ENCODE assay signal across 34 cellular contexts in the genomic region with DNA sequence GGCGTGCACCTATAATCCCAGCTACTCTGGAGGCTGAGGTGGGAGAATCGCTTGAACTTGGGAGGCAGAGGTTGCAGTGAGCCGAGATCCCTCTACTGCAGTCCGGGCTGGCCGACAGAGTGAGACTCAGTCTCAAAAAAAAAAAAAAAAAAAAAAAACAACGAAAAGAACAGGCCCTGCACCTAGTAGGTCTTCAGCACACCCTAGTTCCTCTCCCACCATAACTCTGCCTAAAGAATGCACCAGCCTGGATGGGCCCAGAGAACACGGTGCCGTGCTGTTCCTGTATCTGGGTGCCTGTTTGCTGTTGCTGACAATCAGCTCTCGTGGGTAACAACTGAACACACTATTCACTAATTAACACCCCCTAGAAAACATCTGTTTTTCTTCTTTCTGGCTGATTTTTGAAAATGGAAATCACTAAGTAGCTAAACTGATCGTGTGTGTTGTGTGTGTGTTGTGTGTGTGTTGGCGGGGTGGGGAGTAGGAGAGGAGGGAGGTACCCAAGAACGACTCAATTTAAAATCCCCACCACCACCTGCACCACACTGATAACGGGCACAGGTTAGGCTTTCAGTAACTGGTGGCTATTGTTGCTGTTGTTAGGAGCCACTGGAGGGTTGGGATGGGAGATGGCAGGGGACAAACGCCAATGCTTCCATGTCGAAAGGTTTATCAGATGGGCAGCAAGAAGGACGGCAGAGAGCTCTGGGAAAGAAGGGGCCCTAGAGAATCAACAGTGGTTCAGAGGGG.
"Had no signal": no experiment of that assay in that cellular context is flagged by ENCODE, and none has a peak within 500 bp of the region (broad histone marks: within the 10 kb centered on the region; RNA-seq: fewer than 3 reads in every experiment).

No MANE protein-coding gene starts in this region.

- H3K27ac ChIP-seq: ascending aorta, breast epithelium, cardiac muscle cell, coronary artery, dorsolateral prefrontal cortex had no signal

- H3K27ac Mint-ChIP-seq: activated CD4-positive, alpha-beta memory T cell treated with anti-CD3 and anti-CD28 coated beads for 36 hours; activated CD4-positive, alpha-beta T cell treated with anti-CD3 and anti-CD28 coated beads for 36 hours; activated CD4-positive, alpha-beta T cell treated with anti-CD3 and anti-CD28 coated beads, Interleukin-2, amount 10 ng/mL, durations not matched to agents 24 days and 14 days; activated CD8-positive, alpha-beta memory T cell treated with anti-CD3 and anti-CD28 coated beads, Interleukin-2, amount 10 ng/mL, durations not matched to agents 7 days and 5 days; activated CD8-positive, alpha-beta T cell treated with anti-CD3 and anti-CD28 coated beads, Interleukin-2, amount 10 ng/mL, durations not matched to agents 7 days and 5 days; activated naive CD4-positive, alpha-beta T cell treated with anti-CD3 and anti-CD28 coated beads for 36 hours; activated naive CD8-positive, alpha-beta T cell treated with anti-CD3 and anti-CD28 coated beads for 36 hours; activated T-helper 1 cell treated with anti-CD3 and anti-CD28 coated beads, Interleukin-12 subunit alpha, Interleukin-12 subunit beta, Interleukin-2, Interleukin-4 antibody, amounts not matched to agents 30 ng/mL and 10 ng/mL and 1 ng/mL, durations not matched to agents 14 hours and 24 hours and 36 hours; activated T-helper 2 cell treated with anti-CD3 and anti-CD28 coated beads, Interferon-gamma antibody, Interleukin-2, Interleukin-4, amounts not matched to agents 10 μg/mL and 5 μg/mL and 100 μg/mL, durations not matched to agents 14 hours and 24 hours and 36 hours; dendritic cell treated with granulocyte-macrophage colony-stimulating factor and Interleukin-4, amounts not matched to agents 40 ng/mL and 50 ng/mL, for 4 days; endodermal cell; T-helper 17 cell; T-helper 2 cell treated with Interferon-gamma antibody and Interleukin-4, amounts not matched to agents 5 μg/mL and 100 μg/mL, for 36 hours had no signal

- ATAC-seq: activated CD4-positive, alpha-beta T cell treated with anti-CD3 and anti-CD28 coated beads for 36 hours; activated CD8-positive, alpha-beta memory T cell treated with anti-CD3 and anti-CD28 coated beads, Interleukin-2, amount 10 ng/mL, durations not matched to agents 7 days and 5 days; activated CD8-positive, alpha-beta T cell treated with anti-CD3 and anti-CD28 coated beads, Interleukin-2, amount 10 ng/mL, durations not matched to agents 7 days and 5 days; esophagus mucosa; T-helper 17 cell had no signal

- H3K4me1 ChIP-seq: ascending aorta, breast epithelium had no signal

- H3K4me3 ChIP-seq: ascending aorta, breast epithelium, cardiac muscle cell, coronary artery, dorsolateral prefrontal cortex had no signal

- H3K9me3 ChIP-seq: ascending aorta, breast epithelium had no signal

- H3K36me3 Mint-ChIP-seq: activated CD4-positive, alpha-beta memory T cell treated with anti-CD3 and anti-CD28 coated beads for 36 hours; activated CD8-positive, alpha-beta memory T cell treated with anti-CD3 and anti-CD28 coated beads, Interleukin-2, amount 10 ng/mL, durations not matched to agents 7 days and 5 days; activated naive CD4-positive, alpha-beta T cell treated with anti-CD3 and anti-CD28 coated beads, Interleukin-2, amount 50 U/mL, for 24 hours; activated naive CD8-positive, alpha-beta T cell treated with anti-CD3 and anti-CD28 coated beads for 36 hours; brain had no signal

- H3K4me1 Mint-ChIP-seq: activated CD4-positive, alpha-beta T cell treated with anti-CD3 and anti-CD28 coated beads for 36 hours; activated CD4-positive, alpha-beta T cell treated with anti-CD3 and anti-CD28 coated beads, Interleukin-2, amount 10 ng/mL, durations not matched to agents 24 days and 14 days; activated CD8-positive, alpha-beta memory T cell treated with anti-CD3 and anti-CD28 coated beads, Interleukin-2, amount 10 ng/mL, durations not matched to agents 7 days and 5 days; activated naive CD4-positive, alpha-beta T cell treated with anti-CD3 and anti-CD28 coated beads, Interleukin-2, amount 50 U/mL, for 24 hours; activated naive CD8-positive, alpha-beta T cell treated with anti-CD3 and anti-CD28 coated beads for 36 hours; brain had no signal

- H3K36me3 ChIP-seq: ascending aorta, breast epithelium, cardiac muscle cell had no signal

- DNase-seq: activated CD4-positive, alpha-beta memory T cell treated with anti-CD3 and anti-CD28 coated beads for 36 hours; activated CD4-positive, alpha-beta T cell treated with anti-CD3 and anti-CD28 coated beads for 36 hours; activated CD4-positive, alpha-beta T cell treated with anti-CD3 and anti-CD28 coated beads, Interleukin-2, amount 10 ng/mL, durations not matched to agents 24 days and 14 days; activated CD4-positive, CD25-positive, alpha-beta regulatory T cell; activated CD4-positive, CD25-positive, alpha-beta regulatory T cell treated with anti-CD3 and anti-CD28 coated beads, Interleukin-2, amount 50 U/mL, for 72 hours; activated CD8-positive, alpha-beta memory T cell treated with anti-CD3 and anti-CD28 coated beads, Interleukin-2, amount 10 ng/mL, durations not matched to agents 7 days and 5 days; activated CD8-positive, alpha-beta memory T cell treated with anti-CD3 and anti-CD28 coated beads, Interleukin-2, amount 50 U/mL, for 4 hours; activated CD8-positive, alpha-beta T cell treated with anti-CD3 and anti-CD28 coated beads, Interleukin-2, amount 10 ng/mL, durations not matched to agents 7 days and 5 days; activated effector memory CD4-positive, alpha-beta T cell treated with anti-CD3 and anti-CD28 coated beads, Interleukin-2, amount 50 U/mL, for 16 hours; activated naive CD4-positive, alpha-beta T cell treated with anti-CD3 and anti-CD28 coated beads for 36 hours; activated naive CD8-positive, alpha-beta T cell treated with anti-CD3 and anti-CD28 coated beads for 36 hours; activated T-cell treated with anti-CD3 and anti-CD28 coated beads, Interleukin-2, amount 50 U/mL, for 1 hour; activated T-cell treated with anti-CD3 and anti-CD28 coated beads, Interleukin-2, amount 50 U/mL, for 48 hours; central memory CD4-positive, alpha-beta T cell; cerebellar nuclear complex; dorsolateral prefrontal cortex; effector memory CD4-positive, alpha-beta T cell; endodermal cell; foreskin fibroblast; glutamatergic neuron; T-helper 1 cell; T-helper 17 cell; T1000 had no signal

- H3K9me3 Mint-ChIP-seq: activated CD4-positive, alpha-beta memory T cell treated with anti-CD3 and anti-CD28 coated beads for 36 hours; activated CD4-positive, alpha-beta T cell treated with anti-CD3 and anti-CD28 coated beads, Interleukin-2, amount 10 ng/mL, durations not matched to agents 24 days and 14 days; activated naive CD4-positive, alpha-beta T cell treated with anti-CD3 and anti-CD28 coated beads for 36 hours; activated naive CD4-positive, alpha-beta T cell treated with anti-CD3 and anti-CD28 coated beads, Interleukin-2, amount 50 U/mL, for 24 hours; activated naive CD8-positive, alpha-beta T cell treated with anti-CD3 and anti-CD28 coated beads for 36 hours; activated T-helper 1 cell treated with anti-CD3 and anti-CD28 coated beads, Interleukin-12 subunit alpha, Interleukin-12 subunit beta, Interleukin-2, Interleukin-4 antibody, amounts not matched to agents 30 ng/mL and 10 ng/mL and 1 ng/mL, durations not matched to agents 14 hours and 24 hours and 36 hours; activated T-helper 2 cell treated with anti-CD3 and anti-CD28 coated beads, Interferon-gamma antibody, Interleukin-2, Interleukin-4, amounts not matched to agents 10 μg/mL and 5 μg/mL and 100 μg/mL, durations not matched to agents 14 hours and 24 hours and 36 hours; brain; dendritic cell treated with granulocyte-macrophage colony-stimulating factor and Interleukin-4, amounts not matched to agents 40 ng/mL and 50 ng/mL, for 4 days; endodermal cell; T-helper 2 cell treated with Interferon-gamma antibody and Interleukin-4, amounts not matched to agents 5 μg/mL and 100 μg/mL, for 36 hours had no signal

- H3K27me3 ChIP-seq: ascending aorta, breast epithelium, cardiac muscle cell had no signal

- H3K4me3 Mint-ChIP-seq: activated CD4-positive, alpha-beta memory T cell treated with anti-CD3 and anti-CD28 coated beads for 36 hours; activated CD4-positive, alpha-beta T cell treated with anti-CD3 and anti-CD28 coated beads for 36 hours; activated CD4-positive, alpha-beta T cell treated with anti-CD3 and anti-CD28 coated beads, Interleukin-2, amount 10 ng/mL, durations not matched to agents 24 days and 14 days; activated CD8-positive, alpha-beta memory T cell treated with anti-CD3 and anti-CD28 coated beads, Interleukin-2, amount 10 ng/mL, durations not matched to agents 7 days and 5 days; activated CD8-positive, alpha-beta T cell treated with anti-CD3 and anti-CD28 coated beads, Interleukin-2, amount 10 ng/mL, durations not matched to agents 7 days and 5 days; activated naive CD4-positive, alpha-beta T cell treated with anti-CD3 and anti-CD28 coated beads for 36 hours; activated naive CD4-positive, alpha-beta T cell treated with anti-CD3 and anti-CD28 coated beads, Interleukin-2, amount 50 U/mL, for 24 hours; activated naive CD8-positive, alpha-beta T cell treated with anti-CD3 and anti-CD28 coated beads for 36 hours; activated T-helper 1 cell treated with anti-CD3 and anti-CD28 coated beads, Interleukin-12 subunit alpha, Interleukin-12 subunit beta, Interleukin-2, Interleukin-4 antibody, amounts not matched to agents 30 ng/mL and 10 ng/mL and 1 ng/mL, durations not matched to agents 14 hours and 24 hours and 36 hours; brain; dendritic cell treated with granulocyte-macrophage colony-stimulating factor and Interleukin-4, amounts not matched to agents 40 ng/mL and 50 ng/mL, for 4 days; endodermal cell; T-helper 17 cell; T-helper 2 cell treated with Interferon-gamma antibody and Interleukin-4, amounts not matched to agents 5 μg/mL and 100 μg/mL, for 36 hours had no signal

- H3K27me3 Mint-ChIP-seq: activated CD4-positive, alpha-beta T cell treated with anti-CD3 and anti-CD28 coated beads for 36 hours; activated CD4-positive, alpha-beta T cell treated with anti-CD3 and anti-CD28 coated beads, Interleukin-2, amount 10 ng/mL, durations not matched to agents 24 days and 14 days; activated naive CD8-positive, alpha-beta T cell treated with anti-CD3 and anti-CD28 coated beads for 36 hours; dendritic cell treated with granulocyte-macrophage colony-stimulating factor and Interleukin-4, amounts not matched to agents 40 ng/mL and 50 ng/mL, for 4 days had no signal
